In genomic region chr21:46111193-46111571, GRCh38 we compare ENCODE assay signal across 1 cellular context.
TF ChIP-seq lines count a peak whose summit lies in the region.

No MANE protein-coding gene starts in this region.

TF ChIP-seq in HepG2, 621 proteins besides CTCF, POLR2A, EP300 and RAD21:
- TF ChIP-seq CEBPZ (IDR thresholded peaks at IDR 0.05; ENCODE audit: low read length) (no peak), NR2F2 (IDR thresholded peaks at IDR 0.05; ENCODE audit: borderline replicate concordance, low read depth) (no peak), ZBTB37 (CRISPR knock-in tag; IDR thresholded peaks at IDR 0.05) (no peak), TAF15 (IDR thresholded peaks at IDR 0.05; ENCODE audit: low read depth, low read length, poor library complexity, severe bottlenecking) (no peak), FOXM1 (CRISPR knock-in tag; IDR thresholded peaks at IDR 0.05) (no peak)
